In genomic region chr2:88307817-88308216, GRCh38 we compare ENCODE assay signal across 8 cellular contexts.
DNase-seq lines count a peak whose midpoint lies in the region; ATAC-seq, FAIRE-seq and TF ChIP-seq lines count a peak whose summit lies in the region.

No MANE protein-coding gene starts in this region.

- H3K27ac Mint-ChIP-seq in Caco-2 (ENCODE audit: unreplicated experiment): no peak overlapping the region

- TF ChIP-seq POLR2A in H54 (IDR thresholded peaks at IDR 0.05; ENCODE audit: low read depth, low read length) (no peak), spleen (IDR thresholded peaks at IDR 0.05) (no peak)

- intact Hi-C loops in Caco-2 (cut with micrococcal nuclease; ENCODE audit: unreplicated experiment) (loop anchor here (1.0 to 5.0 kb wide), 4 partner anchors 56 to 151 kb away; no protein-coding TSS in a partner anchor), spleen (cut with DNase I; ENCODE audit: low total_unique reads) (no loop called here), left ventricle myocardium superior (cut with micrococcal nuclease) (no loop called here)

- no peak overlapping the region for H3K4me3 Mint-ChIP-seq in Caco-2 (ENCODE audit: unreplicated experiment)

- H3K36me3 Mint-ChIP-seq in Caco-2 (ENCODE audit: insufficient read depth, unreplicated experiment): no peaks in the 10 kb centered on the region

- TF ChIP-seq CTCF in Caco-2 (IDR thresholded peaks at IDR 0.05; ENCODE audit: insufficient read depth in 1 of 2, low read depth in 1 of 2, low read length in 1 of 2, severe bottlenecking in 1 of 2, unreplicated experiment in 1 of 2): peak; percentile 39 to 52
- peak in 3 of 11 experiments; percentile 28 to 30 (median 30) for TF ChIP-seq CTCF in spleen (IDR thresholded peaks at IDR 0.05 in 8 of 11, conservative IDR thresholded peaks at IDR 0.05 in 3 of 11)

- peaks cover 19% of the 10 kb centered on the region for H3K9me3 Mint-ChIP-seq in Caco-2 (ENCODE audit: unreplicated experiment)

- H3K27ac ChIP-seq in SJCRH30 (no peak overlapping the region), spleen (no peak overlapping the region)

- no peaks in the 10 kb centered on the region for H3K4me1 ChIP-seq in Caco-2
- H3K4me1 ChIP-seq in SJCRH30: no peaks in the 10 kb centered on the region
- H3K4me1 ChIP-seq in spleen: no peaks in the 10 kb centered on the region

- FAIRE-seq in H54 (lab: Jason Lieb, UNC): no peak

- no peaks in the 10 kb centered on the region for H3K4me1 Mint-ChIP-seq in Caco-2 (ENCODE audit: low read depth, unreplicated experiment)

- H3K9me3 ChIP-seq in Caco-2: no peaks in the 10 kb centered on the region; the same call in 1 of the 2 replicates
- H3K9me3 ChIP-seq in SJCRH30 (replicated peaks): no peaks in the 10 kb centered on the region
- H3K9me3 ChIP-seq in spleen: peaks cover 0 to 19% (median 10%) of the 10 kb centered on the region in 8 donors

- peak in 1 of 2 experiments; percentile 61 for DNase-seq in Caco-2
- DNase-seq in H54 (ENCODE audit: insufficient read length, low spot score): peak; percentile 23
- peak; percentile 12 to 45 for DNase-seq in SJCRH30
- DNase-seq in iris pigment epithelial cell (ENCODE audit: low read depth): peak; percentile 27
- DNase-seq in NCI-H345 (lab: John Stamatoyannopoulos, UW): no peak
- DNase-seq in spleen: no peak
- no peak for DNase-seq in left ventricle myocardium superior
- DNase-seq in hypothalamus (lab: John Stamatoyannopoulos, UW): no peak

- no peaks in the 10 kb centered on the region for H3K36me3 ChIP-seq in Caco-2 (ENCODE audit: control insufficient read depth, insufficient read depth, low read length)
- H3K36me3 ChIP-seq in SJCRH30: no peaks in the 10 kb centered on the region
- no peaks in the 10 kb centered on the region for H3K36me3 ChIP-seq in spleen

- H3K4me3 ChIP-seq in Caco-2 (ENCODE audit: low read depth, low read length) (no peak overlapping the region), SJCRH30 (no peak overlapping the region), spleen (no peak overlapping the region)

- CTCF ChIA-PET in Caco-2 (lab: Charles Lee): interaction anchor here (0.6 to 1.0 kb wide), 2 partner anchors 55 to 116 kb away, joined by 3 to 6 read pairs; no protein-coding TSS in a partner anchor

- H3K27me3 ChIP-seq in Caco-2 (replicated peaks; ENCODE audit: control insufficient read depth, insufficient read depth, low read length): no peaks in the 10 kb centered on the region
- no peaks in the 10 kb centered on the region for H3K27me3 ChIP-seq in SJCRH30
- no peaks in the 10 kb centered on the region for H3K27me3 ChIP-seq in spleen (replicated peaks in 1 of 7)

- POLR2A ChIA-PET in Caco-2 (lab: Charles Lee): no interaction called here

- BruUV-seq in Caco-2 (replicated peaks; lab: Mats Ljungman, UMichigan): no TSS peak

- H3K27me3 Mint-ChIP-seq in Caco-2 (ENCODE audit: insufficient read depth, unreplicated experiment): peaks cover 4% of the 10 kb centered on the region

- ATAC-seq in left ventricle myocardium superior: no peak

Comparison
In these comparisons a context has a peak if more than half of its experiments do, and no peak if none do; other contexts are left out.
1. DNase-seq: peak in H54 (single experiment), SJCRH30 (2 of 2) and iris pigment epithelial cell (single experiment); none in NCI-H345 (single experiment), spleen (single experiment), left ventricle myocardium superior (single experiment) and hypothalamus (0 of 51).